13 cellular contexts compared by ENCODE assay signal in genomic region chr5:131357739-131358561, GRCh38.
DNase-seq lines count a peak whose midpoint lies in the region; ATAC-seq, FAIRE-seq and TF ChIP-seq lines count a peak whose summit lies in the region.
"Had no signal": no experiment of that assay in that cellular context is flagged by ENCODE, and none has a peak within 500 bp of the region (broad histone marks: within the 10 kb centered on the region; RNA-seq: fewer than 3 reads in every experiment).

No MANE protein-coding gene starts in this region.

- H3K27me3 ChIP-seq in IMR-90 (ENCODE audit: control insufficient read depth, insufficient read depth, low read length), result no peaks in the 10 kb centered on the region
- H3K27me3 ChIP-seq: cardiac muscle cell had no signal

- H2BK120ac ChIP-seq in IMR-90 (ENCODE audit: low read depth, low read length), result no peak overlapping the region

- H3K14ac ChIP-seq in IMR-90 (replicated peaks; ENCODE audit: low read depth, low read length), result no peak overlapping the region

- H3K36me3 Mint-ChIP-seq in activated CD8-positive, alpha-beta memory T cell treated with anti-CD3 and anti-CD28 coated beads, Interleukin-2, amount 10 ng/mL, durations not matched to agents 7 days and 5 days, result peaks cover 25% of the 10 kb centered on the region
- peaks cover 51% of the 10 kb centered on the region for H3K36me3 Mint-ChIP-seq in activated naive CD4-positive, alpha-beta T cell treated with anti-CD3 and anti-CD28 coated beads, Interleukin-2, amount 10 ng/mL, durations not matched to agents 7 days and 5 days
- peaks cover 17 to 29% of the 10 kb centered on the region in 2 donors for H3K36me3 Mint-ChIP-seq in stimulated activated naive B cell treated with anti-CD40 and anti-IgM and Interleukin-4, amounts not matched to agents 10 μg/mL and 1 μg/mL and 100 μg/mL, for 72 hours

- H3K9me3 Mint-ChIP-seq in activated CD8-positive, alpha-beta memory T cell treated with anti-CD3 and anti-CD28 coated beads, Interleukin-2, amount 10 ng/mL, durations not matched to agents 7 days and 5 days (ENCODE audit: low read depth), result no peaks in the 10 kb centered on the region
- H3K9me3 Mint-ChIP-seq in activated naive CD4-positive, alpha-beta T cell treated with anti-CD3 and anti-CD28 coated beads, Interleukin-2, amount 10 ng/mL, durations not matched to agents 7 days and 5 days, result no peaks in the 10 kb centered on the region
- H3K9me3 Mint-ChIP-seq in stimulated activated naive B cell treated with anti-CD40 and anti-IgM and Interleukin-4, amounts not matched to agents 10 μg/mL and 1 μg/mL and 100 μg/mL, for 72 hours, result no peaks in the 10 kb centered on the region

- H3K27ac ChIP-seq in IMR-90 (ENCODE audit: insufficient read depth, low read length) (no peak overlapping the region), kidney (ENCODE audit: low read depth in 2 of 2, low read length in 2 of 2) (no peak overlapping the region)
- H3K27ac ChIP-seq: cardiac muscle cell, lower lobe of right lung had no signal

- H3K4me3 ChIP-seq in IMR-90 (ENCODE audit: insufficient read depth, low read depth, low read length) (no peak overlapping the region), kidney (ENCODE audit: low read length in 2 of 2) (no peak overlapping the region)
- H3K4me3 ChIP-seq: cardiac muscle cell, lower lobe of right lung had no signal

- FAIRE-seq in kidney (lab: Jason Lieb, UNC), result no peak
- FAIRE-seq: A204.1, H1 had no signal

- no peak overlapping the region for H3K4ac ChIP-seq in IMR-90 (ENCODE audit: low read depth, low read length)

- CTCF ChIA-PET in activated CD8-positive, alpha-beta memory T cell treated with anti-CD3 and anti-CD28 coated beads, Interleukin-2, amount 10 ng/mL, durations not matched to agents 7 days and 5 days (lab: Charles Lee), result interaction anchor here (0.7 kb wide), 1 partner anchor 24 kb away, joined by 3 read pairs; no protein-coding TSS in a partner anchor
- CTCF ChIA-PET in IMR-90 (lab: Yijun Ruan, JAX), result no interaction called here
- CTCF ChIA-PET in activated naive CD4-positive, alpha-beta T cell treated with anti-CD3 and anti-CD28 coated beads, Interleukin-2, amount 10 ng/mL, durations not matched to agents 7 days and 5 days (lab: Charles Lee), result interaction anchor here (1.0 to 4.0 kb wide), 5 partner anchors 16 to 193 kb away, joined by 3 to 26 read pairs (median 3); partner anchors contain the start of gene HINT1

- no peak for TF ChIP-seq POLR2A in IMR-90 (IDR thresholded peaks at IDR 0.05; ENCODE audit: low read depth, low read length)

- no peak overlapping the region for H3K23ac ChIP-seq in IMR-90 (ENCODE audit: low read depth, low read length)

- H3K9me3 ChIP-seq in IMR-90 (ENCODE audit: control insufficient read depth, insufficient read depth, low read length), result no peaks in the 10 kb centered on the region
- no peaks in the 10 kb centered on the region for H3K9me3 ChIP-seq in kidney (ENCODE audit: control insufficient read depth in 1 of 2, low read length in 2 of 2)
- H3K9me3 ChIP-seq: lower lobe of right lung had no signal

- DNase-seq in activated CD8-positive, alpha-beta memory T cell treated with anti-CD3 and anti-CD28 coated beads, Interleukin-2, amount 10 ng/mL, durations not matched to agents 7 days and 5 days, result peak; percentile 55
- no peak for DNase-seq in activated CD8-positive, alpha-beta memory T cell treated with anti-CD3 and anti-CD28 coated beads, Interleukin-2, amount 50 U/mL, for 4 hours
- DNase-seq in IMR-90 (no peak), iPS-NIHi11 (ENCODE audit: low spot score) (no peak), T1000 (lab: John Stamatoyannopoulos, UW) (no peak), kidney (no peak)
- peak; percentile 59 for DNase-seq in activated naive CD4-positive, alpha-beta T cell treated with anti-CD3 and anti-CD28 coated beads, Interleukin-2, amount 10 ng/mL, durations not matched to agents 7 days and 5 days
- no peak for DNase-seq in stimulated activated naive B cell treated with anti-CD40 and anti-IgM and Interleukin-4, amounts not matched to agents 10 μg/mL and 1 μg/mL and 100 μg/mL, for 72 hours
- DNase-seq: lower lobe of right lung had no signal

- no peaks in the 10 kb centered on the region for H3K27me3 Mint-ChIP-seq in activated CD8-positive, alpha-beta memory T cell treated with anti-CD3 and anti-CD28 coated beads, Interleukin-2, amount 10 ng/mL, durations not matched to agents 7 days and 5 days
- no peaks in the 10 kb centered on the region for H3K27me3 Mint-ChIP-seq in activated naive CD4-positive, alpha-beta T cell treated with anti-CD3 and anti-CD28 coated beads, Interleukin-2, amount 10 ng/mL, durations not matched to agents 7 days and 5 days
- H3K27me3 Mint-ChIP-seq in stimulated activated naive B cell treated with anti-CD40 and anti-IgM and Interleukin-4, amounts not matched to agents 10 μg/mL and 1 μg/mL and 100 μg/mL, for 72 hours, result no peaks in the 10 kb centered on the region

- POLR2A ChIA-PET in IMR-90 (lab: Charles Lee; ENCODE audit: unreplicated experiment), result no interaction called here

- H4K5ac ChIP-seq in IMR-90 (ENCODE audit: low read depth, low read length), result 0 out of 2 replicates have a peak overlapping the region, but pooled peaks have one; percentile 36

- dilution Hi-C loops in IMR-90 (cut with HindIII; ENCODE audit: low sequenced_read_pairs, unreplicated experiment), result no loop called here

- peaks cover 60% of the 10 kb centered on the region for H3K4me1 Mint-ChIP-seq in activated CD8-positive, alpha-beta memory T cell treated with anti-CD3 and anti-CD28 coated beads, Interleukin-2, amount 10 ng/mL, durations not matched to agents 7 days and 5 days
- peaks cover 55% of the 10 kb centered on the region for H3K4me1 Mint-ChIP-seq in activated naive CD4-positive, alpha-beta T cell treated with anti-CD3 and anti-CD28 coated beads, Interleukin-2, amount 10 ng/mL, durations not matched to agents 7 days and 5 days
- peaks cover 27 to 36% of the 10 kb centered on the region in 2 donors for H3K4me1 Mint-ChIP-seq in stimulated activated naive B cell treated with anti-CD40 and anti-IgM and Interleukin-4, amounts not matched to agents 10 μg/mL and 1 μg/mL and 100 μg/mL, for 72 hours

- no peak for TF ChIP-seq CTCF in IMR-90 (conservative IDR thresholded peaks at IDR 0.05; ENCODE audit: low read depth, low read length)
- no peak for TF ChIP-seq CTCF in kidney (IDR thresholded peaks at IDR 0.05; ENCODE audit: borderline replicate concordance, extremely low read depth, insufficient read depth)

- TF ChIP-seq RAD21 in IMR-90 (IDR thresholded peaks at IDR 0.05; ENCODE audit: low read length), result no peak

- ATAC-seq in activated CD8-positive, alpha-beta memory T cell treated with anti-CD3 and anti-CD28 coated beads, Interleukin-2, amount 10 ng/mL, durations not matched to agents 7 days and 5 days, result peak; percentile 75
- ATAC-seq in IMR-90 (ENCODE audit: low read depth), result no peak
- ATAC-seq in stimulated activated naive B cell treated with anti-CD40 and anti-IgM and Interleukin-4, amounts not matched to agents 10 μg/mL and 1 μg/mL and 100 μg/mL, for 72 hours (replicated peaks), result peak; percentile 86 to 91
- ATAC-seq: Right ventricle myocardium inferior had no signal

- in situ Hi-C loops in IMR-90 (cut with MboI; ENCODE audit: low sequenced_read_pairs), result no loop called here

- H3K36me3 ChIP-seq in IMR-90 (ENCODE audit: control insufficient read depth, insufficient read depth, low read length), result peaks cover 5% of the 10 kb centered on the region; the same call in 1 of the 2 replicates
- no peaks in the 10 kb centered on the region for H3K36me3 ChIP-seq in kidney (ENCODE audit: control insufficient read depth in 1 of 2, insufficient read depth in 2 of 2, low read length in 2 of 2)
- H3K36me3 ChIP-seq: cardiac muscle cell had no signal

- H3K4me1 ChIP-seq in IMR-90 (ENCODE audit: control insufficient read depth, insufficient read depth, low read length) (peaks cover 9% of the 10 kb centered on the region), kidney (ENCODE audit: control insufficient read depth in 1 of 2, insufficient read depth in 1 of 2, low read depth in 1 of 2, low read length in 2 of 2) (peaks cover 5% of the 10 kb centered on the region in 2 donors)

- no peak overlapping the region for H3K18ac ChIP-seq in IMR-90 (ENCODE audit: low read depth, low read length)

- H2AK5ac ChIP-seq in IMR-90 (ENCODE audit: low read depth, low read length), result peak overlapping the region; percentile 49; the same call in 1 of the 2 replicates

- no TSS peak for BruUV-seq in IMR-90 (replicated peaks; lab: Mats Ljungman, UMichigan)

- no peaks in the 10 kb centered on the region for H4K20me1 ChIP-seq in IMR-90 (ENCODE audit: insufficient read depth, low read length)

- H2BK20ac ChIP-seq in IMR-90 (ENCODE audit: low read depth, low read length), result no peak overlapping the region

- H2BK15ac ChIP-seq in IMR-90 (ENCODE audit: low read depth, low read length), result no peak overlapping the region

- no peak overlapping the region for H2BK5ac ChIP-seq in IMR-90 (ENCODE audit: low read depth, low read length, poor library complexity, severe bottlenecking)

- no peak overlapping the region for H3K56ac ChIP-seq in IMR-90 (ENCODE audit: extremely low read depth, insufficient read depth, low read length)

- 67% methylated on average over 1 of the region's 5 CpGs; no CpG with 5 or more reads in 1 of the 2 experiments for WGBS in IMR-90 (ENCODE audit: extremely low coverage in 2 of 2, insufficient read length in 1 of 2), 2 experiments

- H3K9ac ChIP-seq in IMR-90 (ENCODE audit: low read depth, low read length) (no peak overlapping the region), kidney (ENCODE audit: low read length in 2 of 2) (no peak overlapping the region)

- peak overlapping the region; percentile 70 for H3K27ac Mint-ChIP-seq in activated CD8-positive, alpha-beta memory T cell treated with anti-CD3 and anti-CD28 coated beads, Interleukin-2, amount 10 ng/mL, durations not matched to agents 7 days and 5 days
- H3K27ac Mint-ChIP-seq in activated naive CD4-positive, alpha-beta T cell treated with anti-CD3 and anti-CD28 coated beads, Interleukin-2, amount 10 ng/mL, durations not matched to agents 7 days and 5 days, result peak overlapping the region; percentile 80
- peak overlapping the region; percentile 70 for H3K27ac Mint-ChIP-seq in stimulated activated naive B cell treated with anti-CD40 and anti-IgM and Interleukin-4, amounts not matched to agents 10 μg/mL and 1 μg/mL and 100 μg/mL, for 72 hours

- peak overlapping the region; percentile 7 for H3K4me3 Mint-ChIP-seq in activated CD8-positive, alpha-beta memory T cell treated with anti-CD3 and anti-CD28 coated beads, Interleukin-2, amount 10 ng/mL, durations not matched to agents 7 days and 5 days
- H3K4me3 Mint-ChIP-seq in activated naive CD4-positive, alpha-beta T cell treated with anti-CD3 and anti-CD28 coated beads, Interleukin-2, amount 10 ng/mL, durations not matched to agents 7 days and 5 days, result peak overlapping the region; percentile 14
- peak overlapping the region; percentile 2 to 46 for H3K4me3 Mint-ChIP-seq in stimulated activated naive B cell treated with anti-CD40 and anti-IgM and Interleukin-4, amounts not matched to agents 10 μg/mL and 1 μg/mL and 100 μg/mL, for 72 hours

- no peak overlapping the region for H3K4me2 ChIP-seq in IMR-90 (ENCODE audit: low read depth, low read length)

- H2AK9ac ChIP-seq in IMR-90 (replicated peaks; ENCODE audit: low read depth, low read length, poor library complexity), result no peak overlapping the region

- peaks cover 11% of the 10 kb centered on the region for H3K9me1 ChIP-seq in IMR-90 (ENCODE audit: insufficient read depth, low read length)

- H3K79me1 ChIP-seq in IMR-90 (ENCODE audit: low read depth in 1 of 2, low read length in 2 of 2), result peaks cover 30 to 53% of the 10 kb centered on the region in 2 experiments

- intact Hi-C loops in IMR-90 (cut with micrococcal nuclease), result no loop called here
- intact Hi-C loops in kidney (cut with DNase I), result no loop called here

- no peak overlapping the region for H4K91ac ChIP-seq in IMR-90 (ENCODE audit: insufficient read depth, low read depth, low read length)

- no peak overlapping the region for H4K8ac ChIP-seq in IMR-90 (ENCODE audit: low read depth in 2 of 2, low read length in 2 of 2)

- no peak overlapping the region for H2AFZ ChIP-seq in IMR-90 (replicated peaks; ENCODE audit: low read length, poor library complexity)

Comparison
In these comparisons a context has a peak if more than half of its experiments do, and no peak if none do; other contexts are left out.
1. DNase-seq: peak in activated CD8-positive, alpha-beta memory T cell treated with anti-CD3 and anti-CD28 coated beads, Interleukin-2, amount 10 ng/mL, durations not matched to agents 7 days and 5 days (single experiment) and activated naive CD4-positive, alpha-beta T cell treated with anti-CD3 and anti-CD28 coated beads, Interleukin-2, amount 10 ng/mL, durations not matched to agents 7 days and 5 days (single experiment); none in activated CD8-positive, alpha-beta memory T cell treated with anti-CD3 and anti-CD28 coated beads, Interleukin-2, amount 50 U/mL, for 4 hours (single experiment), IMR-90 (single experiment), stimulated activated naive B cell treated with anti-CD40 and anti-IgM and Interleukin-4, amounts not matched to agents 10 μg/mL and 1 μg/mL and 100 μg/mL, for 72 hours (single experiment), iPS-NIHi11 (single experiment), T1000 (single experiment) and kidney (single experiment).
2. Peak in every context shown above with its lines, with median percentiles within 50 percentile points of each other: H3K27ac Mint-ChIP-seq and H3K4me3 Mint-ChIP-seq.